ENCODE assay signal across 1 cellular context in genomic region chr3:47909607-47910006, GRCh38.
TF ChIP-seq lines count a peak whose summit lies in the region.

No MANE protein-coding gene starts in this region.

TF ChIP-seq in HepG2, 621 proteins besides CTCF, POLR2A, EP300 and RAD21 (continued from another document):
- no peak for TF ChIP-seq ZNF652 (CRISPR knock-in tag; IDR thresholded peaks at IDR 0.05; ENCODE audit: borderline replicate concordance, low read depth)
- peak; percentile 53 to 62 for TF ChIP-seq MAFK (conservative IDR thresholded peaks at IDR 0.05 in 1 of 2, IDR thresholded peaks at IDR 0.05 in 1 of 2; ENCODE audit: low read length in 2 of 2)
- TF ChIP-seq ZMAT5 (CRISPR knock-in tag; IDR thresholded peaks at IDR 0.05; ENCODE audit: borderline replicate concordance, low read depth), result no peak
- no peak for TF ChIP-seq ZNF609 (CRISPR knock-in tag; IDR thresholded peaks at IDR 0.05; ENCODE audit: borderline replicate concordance)
- TF ChIP-seq ARNTL (CRISPR knock-in tag; IDR thresholded peaks at IDR 0.05), result no peak
- TF ChIP-seq PHF5A (CRISPR knock-in tag; IDR thresholded peaks at IDR 0.05; ENCODE audit: low read depth, unreplicated experiment), result no peak
- TF ChIP-seq ZNF354B (CRISPR knock-in tag; IDR thresholded peaks at IDR 0.05), result no peak
- TF ChIP-seq ZNF761 (CRISPR knock-in tag; conservative IDR thresholded peaks at IDR 0.05), result no peak
